15 cellular contexts compared by ENCODE assay signal in genomic region chr11:66116576-66117361, GRCh38. TPM values are rescaled to one million over a fixed set of nuclear protein-coding genes. Genes with fewer than 3 reads are reported as not detected.
DNase-seq lines count a peak whose midpoint lies in the region; ATAC-seq and TF ChIP-seq lines count a peak whose summit lies in the region.
"Had no signal": no experiment of that assay in that cellular context is flagged by ENCODE, and none has a peak within 500 bp of the region (broad histone marks: within the 10 kb centered on the region; RNA-seq: fewer than 3 reads in every experiment).

No MANE protein-coding gene starts in this region.

- peak; percentile 33 for DNase-seq in activated CD8-positive, alpha-beta T cell treated with anti-CD3 and anti-CD28 coated beads, Interleukin-2, amount 10 ng/mL, durations not matched to agents 7 days and 5 days
- no peak for DNase-seq in mesothelial cell of epicardium (ENCODE audit: low spot score in 2 of 2, unreplicated experiment in 2 of 2)
- DNase-seq in NCI-H1105 treated with DMSO at 0.1 percent for 48 hours (lab: John Stamatoyannopoulos, UW), result no peak
- no peak for DNase-seq in HK-2 (ENCODE audit: unreplicated experiment)
- no peak for DNase-seq in stimulated activated CD4-positive, alpha-beta T cell treated with anti-CD3 and anti-CD28 coated beads, Interleukin-1b, Interleukin-23, amount 100 ng/mL, for 48 hours
- DNase-seq: HCEC 1CT; NCI-H226; stimulated activated CD4-positive, alpha-beta T cell treated with anti-CD3 and anti-CD28 coated beads, Interleukin-4, amount 100 ng/mL, for 4 hours; T-helper 9 cell had no signal

- H3K27ac Mint-ChIP-seq in activated CD8-positive, alpha-beta T cell treated with anti-CD3 and anti-CD28 coated beads, Interleukin-2, amount 10 ng/mL, durations not matched to agents 7 days and 5 days, result peak overlapping the region; percentile 91
- H3K27ac Mint-ChIP-seq in mesothelial cell of epicardium, result peak overlapping the region; percentile 19

- H3K27ac ChIP-seq in ACC112 (ENCODE audit: low read depth, low read length), result peak overlapping the region; percentile 48; the same call in 1 of the 2 replicates
- H3K27ac ChIP-seq: C4-2B, gastroesophageal sphincter had no signal

- H3K36me3 Mint-ChIP-seq in activated CD8-positive, alpha-beta T cell treated with anti-CD3 and anti-CD28 coated beads, Interleukin-2, amount 10 ng/mL, durations not matched to agents 7 days and 5 days (ENCODE audit: low read depth), result peaks cover 5% of the 10 kb centered on the region
- no peaks in the 10 kb centered on the region for H3K36me3 Mint-ChIP-seq in mesothelial cell of epicardium

- peaks cover 63% of the 10 kb centered on the region for H3K79me2 ChIP-seq in ACC112 (ENCODE audit: control insufficient read depth, insufficient read depth, low read length, unreplicated experiment)

- H3K27me3 ChIP-seq in ACC112 (ENCODE audit: insufficient read depth, low read length), result no peaks in the 10 kb centered on the region
- H3K27me3 ChIP-seq: gastroesophageal sphincter had no signal

- peaks cover 83% of the 10 kb centered on the region for H3K4me1 ChIP-seq in ACC112 (ENCODE audit: control insufficient read depth, insufficient read depth, low read length, unreplicated experiment)

- CTCF ChIA-PET in activated CD8-positive, alpha-beta T cell treated with anti-CD3 and anti-CD28 coated beads, Interleukin-2, amount 10 ng/mL, durations not matched to agents 7 days and 5 days (lab: Charles Lee), result interaction anchor here (0.8 to 7.5 kb wide), 14 partner anchors 9 to 337 kb away, joined by 3 to 116 read pairs (median 8); partner anchors contain the start of gene PACS1

- H2AFZ ChIP-seq in ACC112 (ENCODE audit: low read length, unreplicated experiment), result no peak overlapping the region

- no peaks in the 10 kb centered on the region for H3K36me3 ChIP-seq in ACC112 (ENCODE audit: insufficient read depth, low read length)
- H3K36me3 ChIP-seq: gastroesophageal sphincter had no signal

- no peak for TF ChIP-seq CTCF in mesothelial cell of epicardium (IDR thresholded peaks at IDR 0.05; ENCODE audit: unreplicated experiment)

- H3K4me1 Mint-ChIP-seq in activated CD8-positive, alpha-beta T cell treated with anti-CD3 and anti-CD28 coated beads, Interleukin-2, amount 10 ng/mL, durations not matched to agents 7 days and 5 days (ENCODE audit: low read depth), result peaks cover 79% of the 10 kb centered on the region
- H3K4me1 Mint-ChIP-seq in mesothelial cell of epicardium, result peaks cover 74% of the 10 kb centered on the region

- POLR2A ChIA-PET in activated CD8-positive, alpha-beta T cell treated with anti-CD3 and anti-CD28 coated beads, Interleukin-2, amount 10 ng/mL, durations not matched to agents 7 days and 5 days (lab: Charles Lee), result interaction anchor here (0.9 to 1.8 kb wide), 9 partner anchors 8 to 64 kb away, joined by 3 to 10 read pairs (median 7); partner anchors contain the start of gene SF3B2

- peak overlapping the region; percentile 69 for H3K4me3 Mint-ChIP-seq in activated CD8-positive, alpha-beta T cell treated with anti-CD3 and anti-CD28 coated beads, Interleukin-2, amount 10 ng/mL, durations not matched to agents 7 days and 5 days
- H3K4me3 Mint-ChIP-seq in mesothelial cell of epicardium, result no peak overlapping the region

- H3K9me3 Mint-ChIP-seq in activated CD8-positive, alpha-beta T cell treated with anti-CD3 and anti-CD28 coated beads, Interleukin-2, amount 10 ng/mL, durations not matched to agents 7 days and 5 days (ENCODE audit: insufficient read depth), result no peaks in the 10 kb centered on the region
- no peaks in the 10 kb centered on the region for H3K9me3 Mint-ChIP-seq in mesothelial cell of epicardium

- H3K4me3 ChIP-seq in ACC112 (ENCODE audit: low read depth, low read length) (no peak overlapping the region), GM08714 (ENCODE audit: low read length) (peak overlapping the region; percentile 58; the same call in 1 of the 2 replicates)
- H3K4me3 ChIP-seq: gastroesophageal sphincter had no signal

- ATAC-seq in activated CD8-positive, alpha-beta T cell treated with anti-CD3 and anti-CD28 coated beads, Interleukin-2, amount 10 ng/mL, durations not matched to agents 7 days and 5 days, result peak; percentile 30
- no peak for ATAC-seq in GM21825 (IDR thresholded peaks at IDR 0.05; ENCODE audit: unreplicated experiment)
- ATAC-seq: gastroesophageal sphincter, Panc1 had no signal

- no peaks in the 10 kb centered on the region for H3K27me3 Mint-ChIP-seq in activated CD8-positive, alpha-beta T cell treated with anti-CD3 and anti-CD28 coated beads, Interleukin-2, amount 10 ng/mL, durations not matched to agents 7 days and 5 days (ENCODE audit: low read depth)
- no peaks in the 10 kb centered on the region for H3K27me3 Mint-ChIP-seq in mesothelial cell of epicardium (ENCODE audit: low read depth)

RNA-seq across cellular contexts. Expression of gene PACS1, which starts 46.7 kb away (rescaled TPM):
- 10 to 100 TPM; 84.6 to 91.6 TPM for total RNA-seq in activated CD8-positive, alpha-beta T cell treated with anti-CD3 and anti-CD28 coated beads, Interleukin-2, amount 10 ng/mL, durations not matched to agents 7 days and 5 days
- total RNA-seq in mesothelial cell of epicardium, result 81.6 to 88.0 TPM (median 87.0 TPM) in 3 replicates
